1 cellular context compared by ENCODE assay signal in the genomic region with DNA sequence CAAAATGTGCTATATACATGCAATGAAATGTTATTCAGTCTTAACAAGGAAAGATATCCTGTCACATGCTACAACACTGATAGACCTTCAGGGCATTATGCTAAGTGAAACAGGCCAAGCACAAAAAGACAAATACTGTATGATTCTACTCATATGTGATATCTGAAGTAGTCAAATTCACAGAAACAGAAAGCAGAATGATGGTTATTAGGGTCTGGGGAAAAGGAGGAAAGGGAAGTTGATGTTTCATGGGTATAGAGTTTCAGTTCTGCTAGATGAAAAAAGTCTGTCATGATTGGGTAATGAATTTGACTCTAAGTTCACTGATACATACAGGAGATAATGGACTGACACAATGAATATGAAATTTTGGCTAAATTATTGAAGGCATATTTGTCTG.
TF ChIP-seq lines count a peak whose summit lies in the region.

No MANE protein-coding gene starts in this region.

TF ChIP-seq in GM23338, 12 proteins besides CTCF, POLR2A, EP300 and RAD21 (continued from another document):
- no peak for TF ChIP-seq ZNF462 (CRISPR knock-in tag; IDR thresholded peaks at IDR 0.05)
